ENCODE assay signal across 8 cellular contexts in the genomic region with DNA sequence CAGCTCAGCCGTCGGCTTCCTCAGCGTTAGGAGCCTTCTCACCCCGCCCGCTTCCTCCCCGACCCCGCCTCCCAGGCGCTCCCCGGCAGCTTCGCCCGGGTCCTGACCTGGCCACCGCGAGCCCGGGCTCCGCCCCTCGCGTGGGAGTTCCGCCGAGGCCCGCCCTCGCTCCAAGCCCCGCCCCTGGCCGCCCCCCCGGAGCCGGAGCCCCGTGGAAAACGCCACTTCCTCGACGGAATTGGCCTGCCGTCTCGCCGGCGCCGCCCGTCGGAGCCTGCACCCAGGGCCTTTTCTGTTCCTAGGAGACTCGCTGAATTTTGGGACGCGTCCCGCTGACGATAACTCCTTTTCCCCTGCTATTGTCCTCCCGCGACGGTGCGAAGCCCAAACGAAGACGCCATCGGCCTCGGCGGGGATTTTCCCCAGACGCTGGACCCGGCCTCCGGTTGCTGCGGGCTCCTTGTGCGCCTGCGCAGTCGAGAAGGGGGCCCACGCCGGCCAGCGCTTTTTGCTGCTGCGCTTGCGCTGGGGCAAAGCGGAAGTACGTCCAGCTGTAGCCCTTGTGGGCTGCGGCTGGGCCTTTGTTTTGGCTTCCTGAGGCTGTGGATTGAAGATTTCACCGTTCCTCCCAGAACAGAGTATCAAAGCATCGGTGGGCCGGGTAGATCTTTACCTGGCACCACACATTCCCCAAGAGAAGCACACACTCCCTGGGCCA. TPM values are rescaled to one million over a fixed set of nuclear protein-coding genes. Genes with fewer than 3 reads are reported as not detected.
A peak's percentile ranks its signal among the peaks of the same experiment; 100 is the strongest.
DNase-seq lines count a peak whose midpoint lies in the region; ATAC-seq lines count a peak whose summit lies in the region.

No MANE protein-coding gene starts in this region.

- peak; percentile 54 for ATAC-seq in GM19043 (IDR thresholded peaks at IDR 0.05; ENCODE audit: low read depth, unreplicated experiment)
- ATAC-seq in HG03342 (IDR thresholded peaks at IDR 0.05; ENCODE audit: unreplicated experiment) = peak; percentile 70

- DNase-seq in AG20443 (ENCODE audit: low spot score) (peak; percentile 100), NCI-H460 (ENCODE audit: extremely low read depth, low read depth) (peak; percentile 78), cerebellum (ENCODE audit: low spot score) (peak; percentile 87), kidney glomerular epithelial cell (lab: John Stamatoyannopoulos, UW) (peak; percentile 86)
- DNase-seq in activated CD4-positive, alpha-beta T cell treated with anti-CD3 and anti-CD28 coated beads for 1 hour = peak; percentile 95
- DNase-seq in stimulated activated CD4-positive, alpha-beta T cell treated with anti-CD3 and anti-CD28 coated beads, Interleukin-15, amount 100 ng/mL, for 48 hours (ENCODE audit: low read depth in 2 of 2) = peak; percentile 87 to 95

RNA-seq across cellular contexts. Expression of a gene that starts 10.0 kb away (rescaled TPM):
- 31.5 and 34.7 TPM in 2 replicates for total RNA-seq in NCI-H460 (2014; rRNA removed; shearing (Covaris generic))
- 21.0 and 36.4 TPM in 2 replicates for polyA plus RNA-seq in NCI-H460 (2014; cell fraction: nucleus; rRNA removed)
- total RNA-seq in cerebellum = 21.3 TPM

RNA-seq across cellular contexts. Expression of a gene that starts 14.8 kb away (rescaled TPM):
- 6.0 and 9.5 TPM in 2 replicates for total RNA-seq in NCI-H460 (2014; rRNA removed; shearing (Covaris generic))
- 16.7 and 19.0 TPM in 2 replicates for polyA plus RNA-seq in NCI-H460 (2014; cell fraction: nucleus; rRNA removed)
- 10.2 TPM for total RNA-seq in cerebellum

RNA-seq across cellular contexts. Expression of a gene that starts 37.1 kb away (rescaled TPM):
- 12.3 and 13.8 TPM in 2 replicates for total RNA-seq in NCI-H460 (2014; rRNA removed; shearing (Covaris generic))
- 24.4 and 36.3 TPM in 2 replicates for polyA plus RNA-seq in NCI-H460 (2014; cell fraction: nucleus; rRNA removed)
- 13.8 TPM for total RNA-seq in cerebellum

RNA-seq across cellular contexts. Expression of a gene that starts 38.6 kb away (rescaled TPM):
- total RNA-seq in NCI-H460 (2014; rRNA removed; shearing (Covaris generic)) = 15.9 and 19.2 TPM in 2 replicates
- polyA plus RNA-seq in NCI-H460 (2014; cell fraction: nucleus; rRNA removed) = 10.1 and 13.1 TPM in 2 replicates
- 15.2 TPM for total RNA-seq in cerebellum

RNA-seq across cellular contexts. Expression of a gene that starts 57.1 kb away (rescaled TPM):
- total RNA-seq in NCI-H460 (2014; rRNA removed; shearing (Covaris generic)) = not detected in 2 replicates
- not detected in 2 replicates for polyA plus RNA-seq in NCI-H460 (2014; cell fraction: nucleus; rRNA removed)
- total RNA-seq in cerebellum = 0.27 TPM

Comparison
In these comparisons a context has a peak if more than half of its experiments do, and no peak if none do; other contexts are left out.
1. Peak in every context shown above with its lines: DNase-seq and ATAC-seq.